ENCODE assay signal across 13 cellular contexts in the genomic region with DNA sequence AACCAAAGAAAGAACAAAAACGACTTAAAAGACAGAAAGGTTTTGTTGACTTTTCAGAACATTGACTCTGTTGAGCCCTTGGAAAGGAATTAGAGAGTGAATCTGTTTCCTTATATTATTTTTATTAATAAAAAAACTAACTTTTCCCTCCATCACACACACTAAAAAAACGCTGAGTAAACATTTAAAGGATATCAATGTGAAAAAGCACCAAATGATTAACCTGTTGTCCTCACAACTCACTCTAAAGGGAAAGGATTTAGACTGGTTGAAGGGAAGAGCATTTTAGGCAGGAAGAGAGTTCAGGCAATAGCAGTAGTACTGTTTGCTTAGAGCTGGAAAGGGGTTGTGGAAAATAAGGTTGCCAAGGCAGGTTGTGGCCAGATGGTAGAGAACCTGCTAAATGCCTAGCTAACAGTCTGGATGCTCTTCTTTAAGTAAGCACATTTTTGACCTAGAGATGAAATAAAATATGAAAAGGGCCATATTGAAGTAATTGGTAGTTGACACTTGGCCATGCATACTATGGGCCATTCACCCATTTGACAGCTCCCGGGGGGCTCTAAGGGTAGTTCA.
DNase-seq lines count a peak whose midpoint lies in the region; FAIRE-seq and TF ChIP-seq lines count a peak whose summit lies in the region.
"Had no signal": no experiment of that assay in that cellular context is flagged by ENCODE, and none has a peak within 500 bp of the region (broad histone marks: within the 10 kb centered on the region; RNA-seq: fewer than 3 reads in every experiment).

No MANE protein-coding gene starts in this region.

- no peaks in the 10 kb centered on the region for H3K36me3 ChIP-seq in skeletal muscle satellite cell (ENCODE audit: insufficient read depth, low read length)
- H3K36me3 ChIP-seq in adrenal gland (replicated peaks in 1 of 2) = no peaks in the 10 kb centered on the region

- no peaks in the 10 kb centered on the region for H3K9me3 ChIP-seq in skeletal muscle satellite cell (replicated peaks; ENCODE audit: low read length)
- no peaks in the 10 kb centered on the region for H3K9me3 ChIP-seq in adrenal gland (replicated peaks in 1 of 3)

- peaks cover 12% of the 10 kb centered on the region for H3K4me1 ChIP-seq in skeletal muscle satellite cell (ENCODE audit: control insufficient read depth, insufficient read depth, low read length)
- H3K4me1 ChIP-seq in adrenal gland (replicated peaks in 1 of 2) = no peaks in the 10 kb centered on the region

- DNase-seq in NCI-H2171 treated with DMSO at 0.1 percent for 48 hours (lab: John Stamatoyannopoulos, UW) (peak; percentile 1), NCI-H2171 (lab: John Stamatoyannopoulos, UW) (no peak), NCI-H446 treated with DMSO at 0.1 percent for 48 hours (lab: John Stamatoyannopoulos, UW) (peak; percentile 87), choroid plexus epithelial cell (ENCODE audit: low read depth) (peak; percentile 2), epidermal melanocyte (ENCODE audit: insufficient read length, low spot score) (no peak), adrenal gland (no peak), urothelium cell line (ENCODE audit: low spot score) (no peak)
- DNase-seq: 8988T, DMS53, NCI-H187, NCI-H748 treated with DMSO at 0.1 percent for 48 hours had no signal

- peak overlapping the region; percentile 31 for H3K4me2 ChIP-seq in skeletal muscle satellite cell (ENCODE audit: low read length)

- intact Hi-C loops in adrenal gland (cut with DNase I) = no loop called here

- H3K9ac ChIP-seq in skeletal muscle satellite cell (ENCODE audit: low read depth, low read length) = no peak overlapping the region

- H3K27me3 ChIP-seq in skeletal muscle satellite cell (ENCODE audit: control insufficient read depth, insufficient read depth, low read length) (no peaks in the 10 kb centered on the region), adrenal gland (no peaks in the 10 kb centered on the region)

- TF ChIP-seq CTCF in choroid plexus epithelial cell (conservative IDR thresholded peaks at IDR 0.05; ENCODE audit: low read depth, low read length) (no peak), adrenal gland (IDR thresholded peaks at IDR 0.05) (no peak)

- H3K4me3 ChIP-seq in choroid plexus epithelial cell (ENCODE audit: low read depth, low read length) (no peak overlapping the region), skeletal muscle satellite cell (ENCODE audit: low read length) (no peak overlapping the region), adrenal gland (no peak overlapping the region)

- WGBS in adrenal gland, 4 donors = 43 to 60% (median 51%) methylated on average over 3 of the region's 3 CpGs

- TF ChIP-seq POLR2A in adrenal gland (IDR thresholded peaks at IDR 0.05) = no peak

- no peak for FAIRE-seq in urothelium cell line (lab: Jason Lieb, UNC)

- no peak overlapping the region for H3K27ac ChIP-seq in adrenal gland
- H3K27ac ChIP-seq: C4-2B had no signal

Comparison
In these comparisons a context has a peak if more than half of its experiments do, and no peak if none do; other contexts are left out.
1. DNase-seq: peak in NCI-H2171 treated with DMSO at 0.1 percent for 48 hours (single experiment), NCI-H446 treated with DMSO at 0.1 percent for 48 hours (single experiment) and choroid plexus epithelial cell (single experiment); none in NCI-H2171 (single experiment), epidermal melanocyte (single experiment), adrenal gland (0 of 7) and urothelium cell line (single experiment).